18 cellular contexts compared by ENCODE assay signal in the genomic region with DNA sequence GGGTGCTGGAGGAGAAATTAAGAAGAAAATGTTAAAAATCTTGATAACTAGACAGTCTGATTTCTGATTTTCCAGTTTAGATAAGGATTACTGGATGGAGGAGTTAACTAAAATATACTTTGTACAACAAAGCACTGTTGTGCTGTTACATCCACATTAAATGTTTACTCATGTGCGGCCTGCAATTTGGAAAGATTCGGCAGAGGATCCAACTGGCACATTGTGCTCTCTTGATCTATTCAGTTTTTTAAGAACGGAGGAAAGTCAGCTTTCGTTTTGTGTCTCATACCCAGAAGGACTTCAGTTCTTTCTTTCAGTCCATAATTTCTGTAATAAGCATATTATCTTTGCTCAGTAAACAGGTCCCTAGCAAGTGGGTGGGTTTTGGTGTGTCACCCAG. TPM values are rescaled to one million over a fixed set of nuclear protein-coding genes. Genes with fewer than 3 reads are reported as not detected.
DNase-seq lines count a peak whose midpoint lies in the region; ATAC-seq and TF ChIP-seq lines count a peak whose summit lies in the region.
"Had no signal": no experiment of that assay in that cellular context is flagged by ENCODE, and none has a peak within 500 bp of the region (broad histone marks: within the 10 kb centered on the region; RNA-seq: fewer than 3 reads in every experiment).

No MANE protein-coding gene starts in this region.

- DNase-seq in endodermal cell (no peak), naive B cell (no peak), NAMALWA (ENCODE audit: low spot score) (no peak), epidermal melanocyte (ENCODE audit: insufficient read length, low spot score) (no peak), mucosa of descending colon (no peak)
- DNase-seq in stimulated activated naive B cell treated with anti-CD40 and anti-IgM and Interleukin-4, amounts not matched to agents 10 μg/mL and 1 μg/mL and 100 μg/mL, for 72 hours, result no peak
- DNase-seq: HFFc6, IMR-90, Kasumi-1, MM.1S, NCI-H1105, NCI-H1694, NCI-H510A treated with DMSO at 0.1 percent for 48 hours, NCI-H82 had no signal

- peaks cover 23% of the 10 kb centered on the region for H3K4me1 ChIP-seq in endodermal cell (ENCODE audit: control insufficient read depth, insufficient read depth, low read length)
- H3K4me1 ChIP-seq in mucosa of descending colon (ENCODE audit: low read depth), result peaks cover 20% of the 10 kb centered on the region

- H3K36me3 Mint-ChIP-seq in endodermal cell (ENCODE audit: low read depth) (peaks cover 35% of the 10 kb centered on the region), naive B cell (peaks cover 0 to 4% of the 10 kb centered on the region in 2 donors)
- peaks cover 11 to 46% of the 10 kb centered on the region in 2 donors for H3K36me3 Mint-ChIP-seq in stimulated activated naive B cell treated with anti-CD40 and anti-IgM and Interleukin-4, amounts not matched to agents 10 μg/mL and 1 μg/mL and 100 μg/mL, for 72 hours

- H3K9me3 ChIP-seq in KOPT-K1 (ENCODE audit: insufficient read depth, low read length, poor library complexity, severe bottlenecking), result peaks cover 23% of the 10 kb centered on the region
- peaks cover 28% of the 10 kb centered on the region for H3K9me3 ChIP-seq in endodermal cell (ENCODE audit: control insufficient read depth, low read length)
- H3K9me3 ChIP-seq in mucosa of descending colon, result no peaks in the 10 kb centered on the region

- WGBS in endodermal cell (ENCODE audit: insufficient coverage in 1 of 2, insufficient read length in 1 of 2), 2 experiments, result 96 to 100% methylated on average over 4 of the region's 4 CpGs

- TF ChIP-seq CTCF in endodermal cell (conservative IDR thresholded peaks at IDR 0.05), result no peak
- no peak for TF ChIP-seq CTCF in mucosa of descending colon (IDR thresholded peaks at IDR 0.05)

- H3K27ac Mint-ChIP-seq in endodermal cell, result peak overlapping the region; percentile 38
- peak overlapping the region in 4 of 6 donors; percentile 21 to 59 (median 36) for H3K27ac Mint-ChIP-seq in naive B cell
- peak overlapping the region; percentile 75 for H3K27ac Mint-ChIP-seq in stimulated activated naive B cell treated with anti-CD40 and anti-IgM and Interleukin-4, amounts not matched to agents 10 μg/mL and 1 μg/mL and 100 μg/mL, for 72 hours
- H3K27ac Mint-ChIP-seq: B cell, HFFc6 had no signal

- H3K27ac ChIP-seq in KOPT-K1 (ENCODE audit: low read depth, low read length, poor library complexity, severe bottlenecking) (peak overlapping the region; percentile 36), endodermal cell (ENCODE audit: low read depth, low read length) (no peak overlapping the region)

- H3K36me3 ChIP-seq in KOPT-K1 (ENCODE audit: insufficient read depth, low read length) (peaks cover 22% of the 10 kb centered on the region), endodermal cell (ENCODE audit: control insufficient read depth, insufficient read depth, low read length) (peaks cover 15% of the 10 kb centered on the region), mucosa of descending colon (ENCODE audit: low read depth) (no peaks in the 10 kb centered on the region)

- ATAC-seq in naive B cell (ENCODE audit: low read depth in 2 of 2), result no peak
- no peak for ATAC-seq in stimulated activated naive B cell treated with anti-CD40 and anti-IgM and Interleukin-4, amounts not matched to agents 10 μg/mL and 1 μg/mL and 100 μg/mL, for 72 hours (replicated peaks)
- no peak for ATAC-seq in mucosa of descending colon
- ATAC-seq: Right ventricle myocardium inferior had no signal

- intact Hi-C loops in mucosa of descending colon (cut with DNase I, micrococcal nuclease), result no loop called here

- no peaks in the 10 kb centered on the region for H3K27me3 Mint-ChIP-seq in endodermal cell (ENCODE audit: insufficient read depth)
- no peaks in the 10 kb centered on the region for H3K27me3 Mint-ChIP-seq in naive B cell
- H3K27me3 Mint-ChIP-seq in stimulated activated naive B cell treated with anti-CD40 and anti-IgM and Interleukin-4, amounts not matched to agents 10 μg/mL and 1 μg/mL and 100 μg/mL, for 72 hours, result no peaks in the 10 kb centered on the region
- H3K27me3 Mint-ChIP-seq: B cell; CD4-positive, CD25-positive, alpha-beta regulatory T cell had no signal

- no peak overlapping the region for H3K9ac ChIP-seq in endodermal cell (ENCODE audit: extremely low read depth, low read length, poor library complexity, severe bottlenecking)

- peaks cover 26% of the 10 kb centered on the region for H3K9me3 Mint-ChIP-seq in endodermal cell
- H3K9me3 Mint-ChIP-seq in naive B cell, result peaks cover 0 to 8% (median 0%) of the 10 kb centered on the region in 7 donors
- peaks cover 0 to 1% of the 10 kb centered on the region in 2 donors for H3K9me3 Mint-ChIP-seq in stimulated activated naive B cell treated with anti-CD40 and anti-IgM and Interleukin-4, amounts not matched to agents 10 μg/mL and 1 μg/mL and 100 μg/mL, for 72 hours
- H3K9me3 Mint-ChIP-seq: HFFc6 had no signal

- H3K4me1 Mint-ChIP-seq in endodermal cell (peaks cover 34% of the 10 kb centered on the region), naive B cell (peaks cover 18 to 59% (median 43%) of the 10 kb centered on the region in 3 donors)
- peaks cover 40 to 96% of the 10 kb centered on the region in 2 donors for H3K4me1 Mint-ChIP-seq in stimulated activated naive B cell treated with anti-CD40 and anti-IgM and Interleukin-4, amounts not matched to agents 10 μg/mL and 1 μg/mL and 100 μg/mL, for 72 hours

- H3K4me3 Mint-ChIP-seq in endodermal cell (no peak overlapping the region), naive B cell (no peak overlapping the region)
- H3K4me3 Mint-ChIP-seq in stimulated activated naive B cell treated with anti-CD40 and anti-IgM and Interleukin-4, amounts not matched to agents 10 μg/mL and 1 μg/mL and 100 μg/mL, for 72 hours, result no peak overlapping the region
- H3K4me3 Mint-ChIP-seq: B cell; CD4-positive, CD25-positive, alpha-beta regulatory T cell; HFFc6 had no signal

- H3K4me3 ChIP-seq in endodermal cell (ENCODE audit: low read length) (no peak overlapping the region), mucosa of descending colon (no peak overlapping the region)

- no peaks in the 10 kb centered on the region for H3K27me3 ChIP-seq in endodermal cell (ENCODE audit: control insufficient read depth, insufficient read depth, low read length, poor library complexity, severe bottlenecking)

RNA-seq across cellular contexts. Expression of a gene that starts 52.5 kb away (rescaled TPM):
- 10 to 100 TPM; 65.8 to 73.6 TPM for total RNA-seq in endodermal cell
- 56.3 TPM for polyA plus RNA-seq in endodermal cell (2013, experiment 1 of 2)
- polyA plus RNA-seq in endodermal cell (2013, experiment 2 of 2), result 54.6 TPM
- 10 to 100 TPM in 1 of 6 donors, 1 to 10 TPM in 5; 4.9 to 10.7 (median 7.7) TPM for polyA plus RNA-seq in naive B cell (ENCODE audit: low read depth in 6 of 6)
- 10 to 100 TPM; 41.6 to 86.5 (median 51.8) TPM for total RNA-seq in mucosa of descending colon
